ENCODE assay signal across 11 cellular contexts in the genomic region with DNA sequence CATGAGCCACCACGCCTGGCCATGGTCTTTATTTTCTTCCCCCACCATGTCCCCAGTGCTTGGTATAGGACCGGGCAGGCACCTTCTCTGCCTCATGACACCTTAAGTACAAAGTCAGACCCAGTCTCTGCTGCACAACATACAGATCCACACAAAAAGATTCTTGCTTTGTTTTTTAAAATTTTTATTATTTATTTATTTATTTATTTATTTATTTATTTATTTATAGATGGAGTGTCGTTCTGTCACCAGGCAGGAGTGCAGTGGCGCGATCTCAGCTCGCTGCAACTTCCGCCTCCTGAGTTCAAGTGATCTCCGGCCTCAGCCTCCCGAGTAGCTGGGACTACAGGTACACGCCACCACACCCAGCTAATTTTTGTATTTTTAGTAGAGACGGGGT. TPM values are rescaled to one million over a fixed set of nuclear protein-coding genes. Genes with fewer than 3 reads are reported as not detected.
"Had no signal": no experiment of that assay in that cellular context is flagged by ENCODE, and none has a peak within 500 bp of the region (broad histone marks: within the 10 kb centered on the region; RNA-seq: fewer than 3 reads in every experiment).

No MANE protein-coding gene starts in this region.

- H2AFZ ChIP-seq: GM23248 had no signal

- H3K4me2 ChIP-seq: KMS-11 had no signal

- H3K4me3 ChIP-seq: GM23248 had no signal

- H3K27ac Mint-ChIP-seq: H9, HFFc6 had no signal

- FAIRE-seq: H1, H54 had no signal

- H3K9me3 Mint-ChIP-seq: HFFc6 had no signal

- H3K27ac ChIP-seq: GM23248, KMS-11 had no signal

- DNase-seq: GM23248, H9, HCEC 1CT, HFFc6, IMR-90, Karpas-422, KBM-7 had no signal

- H3K4me3 Mint-ChIP-seq: H9, HFFc6 had no signal

- H3K9ac ChIP-seq: GM23248, KMS-11 had no signal

RNA-seq across cellular contexts. Expression of a gene that starts 23.4 kb away (rescaled TPM):
- total RNA-seq: GM23248, HFFc6, HT-29, IMR-90 had no signal
- polyA plus RNA-seq: GM23248 had no signal
